1 cellular context compared by ENCODE assay signal in the genomic region with DNA sequence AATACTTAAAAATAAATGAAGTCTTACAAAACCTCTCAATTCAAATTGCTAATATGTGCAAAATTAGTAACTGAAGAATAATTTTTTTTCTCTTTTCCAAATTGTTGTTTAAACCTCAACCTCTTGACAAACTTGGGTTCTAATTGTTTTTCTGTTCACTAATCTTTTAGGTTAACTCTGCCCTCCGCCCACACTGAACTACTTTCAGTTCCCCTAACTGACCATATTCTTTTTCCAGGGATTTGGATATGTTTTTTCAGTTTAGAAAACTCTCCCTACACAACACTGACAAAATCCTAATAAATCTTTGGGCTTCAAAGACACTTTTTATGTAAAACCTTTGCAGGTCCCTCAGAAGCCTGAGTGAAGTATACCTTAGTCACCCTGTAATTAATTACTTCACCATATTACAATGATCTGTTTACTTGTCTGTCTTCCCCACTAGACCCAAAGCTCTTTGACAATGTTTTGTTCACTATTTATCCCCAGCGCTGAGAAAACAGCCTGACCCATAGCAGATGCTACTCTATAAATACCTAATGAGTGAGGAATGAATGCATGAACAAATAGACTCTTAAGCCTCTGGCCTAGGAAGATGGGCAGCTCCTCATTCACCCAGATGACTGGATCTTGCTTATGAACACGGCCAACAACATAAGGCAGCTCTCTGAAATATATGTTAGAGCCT.
TF ChIP-seq lines count a peak whose summit lies in the region.

No MANE protein-coding gene starts in this region.

TF ChIP-seq in HepG2, 621 proteins besides CTCF, POLR2A, EP300 and RAD21 (continued from another document):
- TF ChIP-seq HMGXB3 (CRISPR knock-in tag; IDR thresholded peaks at IDR 0.05; ENCODE audit: borderline replicate concordance) (no peak), FOXP1 (IDR thresholded peaks at IDR 0.05) (no peak), FOXP1 (CRISPR knock-in tag; IDR thresholded peaks at IDR 0.05) (peak; percentile 19; the same call in 1 of the 2 replicates), POGZ (CRISPR knock-in tag; IDR thresholded peaks at IDR 0.05) (no peak), ZNF329 (CRISPR knock-in tag; IDR thresholded peaks at IDR 0.05; ENCODE audit: low read depth) (no peak)
